ENCODE assay signal across 7 cellular contexts in genomic region chr6:35327349-35328027, GRCh38. TPM values are rescaled to one million over a fixed set of nuclear protein-coding genes. Genes with fewer than 3 reads are reported as not detected.
DNase-seq lines count a peak whose midpoint lies in the region; ATAC-seq and TF ChIP-seq lines count a peak whose summit lies in the region.

No MANE protein-coding gene starts in this region.

- peak overlapping the region in 1 of 4 donors; percentile 14 for H3K4me3 Mint-ChIP-seq in IgD-negative memory B cell

- ATAC-seq in Right ventricle myocardium inferior: peak; percentile 79
- ATAC-seq in sciatic nerve: peak; percentile 76
- no peak for ATAC-seq in HG02840 (IDR thresholded peaks at IDR 0.05; ENCODE audit: low FRiP score, unreplicated experiment)

- 0 out of 2 replicates have a peak overlapping the region, but pooled peaks have one; percentile 22 for H2AFZ ChIP-seq in SK-N-SH (ENCODE audit: low read depth)

- peak overlapping the region in 2 of 3 donors; percentile 4 for H3K27ac Mint-ChIP-seq in IgD-negative memory B cell

- no peak overlapping the region for H3K4me3 ChIP-seq in SK-N-SH (ENCODE audit: low read depth in 2 of 2, low read length in 1 of 2)

- H3K27me3 Mint-ChIP-seq in IgD-negative memory B cell: no peaks in the 10 kb centered on the region

- no peaks in the 10 kb centered on the region for H3K79me2 ChIP-seq in SK-N-SH (ENCODE audit: insufficient read depth)

- peak; percentile 78 for TF ChIP-seq CTCF in GM12873 (IDR thresholded peaks at IDR 0.05; ENCODE audit: insufficient read depth, low read depth, low read length, missing control alignments)
- TF ChIP-seq CTCF in SK-N-SH (IDR thresholded peaks at IDR 0.05): peak; percentile 58

- POLR2A ChIA-PET in SK-N-SH (lab: Yijun Ruan, JAX): no interaction called here

- H3K4me2 ChIP-seq in SK-N-SH: no peak overlapping the region

- no peaks in the 10 kb centered on the region for H3K9me3 ChIP-seq in SK-N-SH

- CTCF ChIA-PET in SK-N-SH (lab: Yijun Ruan, JAX): interaction anchor here (0.6 to 4.6 kb wide), 12 partner anchors 9 to 126 kb away, joined by 3 to 61 read pairs (median 4); partner anchors contain the start of genes DEF6, FANCE and PPARD

- 56% methylated on average over 4 of the region's 7 CpGs for WGBS in SK-N-SH (ENCODE audit: low lambda C conversion rate)

- peak; percentile 67 for TF ChIP-seq RAD21 in SK-N-SH (IDR thresholded peaks at IDR 0.05; ENCODE audit: low read length)

- H3K36me3 ChIP-seq in SK-N-SH (replicated peaks in 1 of 2; ENCODE audit: control insufficient read depth in 1 of 2, insufficient read depth in 2 of 2, low read length in 1 of 2): no peaks in the 10 kb centered on the region

- H3K9me3 Mint-ChIP-seq in IgD-negative memory B cell: no peaks in the 10 kb centered on the region

- H3K36me3 Mint-ChIP-seq in IgD-negative memory B cell: peaks cover 5% of the 10 kb centered on the region

- no peak for TF ChIP-seq EP300 in SK-N-SH (IDR thresholded peaks at IDR 0.05; ENCODE audit: borderline replicate concordance in 1 of 2, low read depth in 1 of 2, low read length in 1 of 2)

- H3K4me1 Mint-ChIP-seq in IgD-negative memory B cell: peaks cover 7 to 15% (median 13%) of the 10 kb centered on the region in 3 donors

- no peaks in the 10 kb centered on the region for H3F3A ChIP-seq in SK-N-SH (replicated peaks; ENCODE audit: insufficient read depth)

- H3K27me3 ChIP-seq in SK-N-SH (ENCODE audit: insufficient read depth): no peaks in the 10 kb centered on the region; the same call in 1 of the 2 replicates

- no peak overlapping the region for H3K9ac ChIP-seq in SK-N-SH

- no peaks in the 10 kb centered on the region for H3K9me2 ChIP-seq in SK-N-SH

- H3K27ac ChIP-seq in SK-N-SH (ENCODE audit: low read depth in 2 of 2, low read length in 1 of 2): no peak overlapping the region

- H4K20me1 ChIP-seq in SK-N-SH (ENCODE audit: insufficient read depth): no peaks in the 10 kb centered on the region

- no peaks in the 10 kb centered on the region; a peak in 1 of 4 replicates for H3K4me1 ChIP-seq in SK-N-SH (ENCODE audit: control insufficient read depth in 1 of 2, insufficient read depth in 2 of 2, low read depth in 1 of 2, low read length in 1 of 2)

- DNase-seq in SK-N-SH (peak; percentile 69), Right ventricle myocardium inferior (ENCODE audit: missing footprints) (peak; percentile 78), sciatic nerve (ENCODE audit: low spot score) (no peak)
- DNase-seq in activated naive CD4-positive, alpha-beta T cell (lab: John Stamatoyannopoulos, UW): peak; percentile 28 to 68 (median 50)

- intact Hi-C loops in Right ventricle myocardium inferior (cut with DNase I): no loop called here
- intact Hi-C loops in sciatic nerve (cut with DNase I): no loop called here

TF ChIP-seq in SK-N-SH, 30 proteins besides CTCF, POLR2A, EP300 and RAD21:
- TF ChIP-seq SMC3 (IDR thresholded peaks at IDR 0.05; ENCODE audit: low read depth, low read length): peak; percentile 60
- TF ChIP-seq MXI1 (IDR thresholded peaks at IDR 0.05; ENCODE audit: low read depth, low read length): no peak
- TF ChIP-seq SIN3A (IDR thresholded peaks at IDR 0.05; ENCODE audit: borderline replicate concordance, low read depth, low read length): no peak
- TF ChIP-seq ELF1 (IDR thresholded peaks at IDR 0.05): no peak
- TF ChIP-seq POLR2AphosphoS5 (IDR thresholded peaks at IDR 0.05; ENCODE audit: low read depth, low read length): no peak
- no peak for TF ChIP-seq RCOR1 (IDR thresholded peaks at IDR 0.05; ENCODE audit: low read length)

RNA-seq across cellular contexts. Expression of gene PPARD, which starts 14.9 kb away (rescaled TPM):
- 8.4 TPM for polyA plus RNA-seq in IgD-negative memory B cell
- 11.5 and 13.3 TPM in 2 replicates for polyA plus RNA-seq in SK-N-SH (2012; rRNA removed)
- 6.0 and 9.4 TPM in 2 replicates for polyA plus RNA-seq in SK-N-SH (2012; cell fraction: cytosol; rRNA removed)
- 19.3 and 20.2 TPM in 2 replicates for polyA plus RNA-seq in SK-N-SH (2012; cell fraction: nucleus; rRNA removed)
- 14.7 TPM for total RNA-seq in Right ventricle myocardium inferior
- 26.7 TPM for total RNA-seq in sciatic nerve

RNA-seq across cellular contexts. Expression of gene DEF6, which starts 29.9 kb away (rescaled TPM):
- polyA plus RNA-seq in IgD-negative memory B cell (122 TPM), SK-N-SH (2012; rRNA removed) (0.13 and 0.16 TPM in 2 replicates)
- 0.06 and 0.17 TPM in 2 replicates for polyA plus RNA-seq in SK-N-SH (2012; cell fraction: cytosol; rRNA removed)
- polyA plus RNA-seq in SK-N-SH (2012; cell fraction: nucleus; rRNA removed): 0.62 and 0.73 TPM in 2 replicates
- total RNA-seq in Right ventricle myocardium inferior (2.8 TPM), sciatic nerve (11.6 TPM)
